In the genomic region with DNA sequence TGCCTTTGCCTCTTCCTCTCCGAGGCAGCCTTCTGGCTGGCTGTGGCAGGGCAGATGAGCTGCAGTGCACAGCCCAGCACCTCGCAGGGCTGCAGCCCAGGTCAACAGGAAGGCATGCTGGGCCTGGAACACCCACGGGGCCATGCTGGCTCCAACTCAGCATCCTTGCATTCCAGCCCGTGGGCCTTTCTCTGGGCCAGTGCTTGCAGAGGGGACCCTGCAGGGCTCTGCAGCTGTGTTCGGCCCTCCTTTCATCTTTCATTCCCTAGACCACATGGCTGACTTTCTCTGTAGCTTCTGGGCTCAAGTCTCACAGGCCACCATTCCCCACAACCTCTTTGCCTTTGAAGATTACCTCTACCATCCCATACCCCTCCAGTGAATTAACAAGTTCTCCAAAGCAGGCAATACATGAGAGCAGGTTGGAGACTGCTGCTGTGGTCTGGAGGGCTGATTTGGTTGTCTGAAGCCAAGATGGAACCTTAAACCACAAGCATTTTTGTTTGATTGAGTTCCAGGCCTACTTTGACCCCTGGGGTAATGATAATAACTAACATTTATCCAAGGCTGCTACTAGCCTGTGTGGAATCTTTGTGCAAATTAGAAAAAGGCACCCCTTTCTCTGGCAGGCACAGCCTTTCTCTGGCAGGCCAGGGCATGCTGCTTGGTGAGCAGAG, we compare ENCODE assay signal across 23 cellular contexts. TPM values are rescaled to one million over a fixed set of nuclear protein-coding genes. Genes with fewer than 3 reads are reported as not detected.
DNase-seq lines count a peak whose midpoint lies in the region; ATAC-seq, FAIRE-seq and TF ChIP-seq lines count a peak whose summit lies in the region.
"Had no signal": no experiment of that assay in that cellular context is flagged by ENCODE, and none has a peak within 500 bp of the region (broad histone marks: within the 10 kb centered on the region; RNA-seq: fewer than 3 reads in every experiment).

No MANE protein-coding gene starts in this region.

- no peak overlapping the region for H2BK5ac ChIP-seq in IMR-90 (ENCODE audit: low read depth, low read length, poor library complexity, severe bottlenecking)

- no peak overlapping the region for H2BK120ac ChIP-seq in IMR-90 (ENCODE audit: low read depth, low read length)

- peaks cover 8% of the 10 kb centered on the region; the same call in 2 of the 3 replicates for H3K79me2 ChIP-seq in K562 (ENCODE audit: control insufficient read depth, insufficient read depth, low read length)

- no peak for FAIRE-seq in K562 (lab: Jason Lieb, UNC)
- FAIRE-seq: A204.1, GM12878, GM18507 had no signal

- H2BK15ac ChIP-seq in IMR-90 (ENCODE audit: low read depth, low read length), result no peak overlapping the region

- H3K4ac ChIP-seq in IMR-90 (ENCODE audit: low read depth, low read length), result no peak overlapping the region

- no peak overlapping the region for H3K4me2 ChIP-seq in IMR-90 (ENCODE audit: low read depth, low read length)
- H3K4me2 ChIP-seq in K562 (ENCODE audit: insufficient read depth, low read length), result no peak overlapping the region
- H3K4me2 ChIP-seq: BLaER1 treated with 17β-estradiol and CSF1 and Interleukin-3, amounts not matched to agents 10 nM and 100 nM; SK-N-SH had no signal

- H3K4me3 Mint-ChIP-seq in CD4-positive, alpha-beta memory T cell, result no peak overlapping the region
- no peak overlapping the region for H3K4me3 Mint-ChIP-seq in CD8-positive, alpha-beta T cell

- WGBS in IMR-90 (ENCODE audit: extremely low coverage in 2 of 2, insufficient read length in 1 of 2), 2 experiments, result no CpG with 5 or more reads among the region's 5 CpGs
- 65% methylated on average over 3 of the region's 5 CpGs for WGBS in K562 (ENCODE audit: insufficient coverage, low coverage, missing lambda C conversion rate)

- H2AFZ ChIP-seq in IMR-90 (replicated peaks; ENCODE audit: low read length, poor library complexity) (no peak overlapping the region), K562 (ENCODE audit: low read depth, low read length) (no peak overlapping the region)

- H3K27ac ChIP-seq in IMR-90 (ENCODE audit: insufficient read depth, low read length) (no peak overlapping the region), K562 (ENCODE audit: extremely low read depth, low read depth, low read length) (no peak overlapping the region)
- H3K27ac ChIP-seq in CD4-positive, alpha-beta memory T cell (ENCODE audit: low read depth, low read length), result no peak overlapping the region
- H3K27ac ChIP-seq in CD8-positive, alpha-beta T cell (ENCODE audit: low read depth, low read length), result no peak overlapping the region
- H3K27ac ChIP-seq: BLaER1 treated with 17β-estradiol and CSF1 and Interleukin-3, amounts not matched to agents 10 nM and 100 nM had no signal

- no peak overlapping the region for H4K91ac ChIP-seq in IMR-90 (ENCODE audit: insufficient read depth, low read depth, low read length)

- POLR2A ChIA-PET in IMR-90 (lab: Charles Lee; ENCODE audit: unreplicated experiment), result no interaction called here
- POLR2A ChIA-PET in K562 (lab: Yijun Ruan, JAX), result interaction anchor here (0.6 to 1.1 kb wide), 5 partner anchors 15 to 182 kb away, joined by 3 to 5 read pairs (median 3); no protein-coding TSS in a partner anchor
- POLR2A ChIA-PET in CD4-positive, alpha-beta memory T cell (lab: Charles Lee; ENCODE audit: partially characterized antibody), result no interaction called here
- POLR2A ChIA-PET in CD8-positive, alpha-beta T cell (lab: Charles Lee), result no interaction called here

- H3K9ac ChIP-seq in IMR-90 (ENCODE audit: low read depth, low read length), result no peak overlapping the region
- H3K9ac ChIP-seq in K562 (ENCODE audit: insufficient read depth in 1 of 2, low read depth in 2 of 2, low read length in 2 of 2), result peak overlapping the region in 1 of 2 experiments; percentile 17; a peak in 2 of 4 replicates
- H3K9ac ChIP-seq: BLaER1 treated with 17β-estradiol and CSF1 and Interleukin-3, amounts not matched to agents 10 nM and 100 nM; SK-N-SH had no signal

- peak; percentile 53 for DNase-seq in AG08396 (ENCODE audit: low spot score)
- DNase-seq in IMR-90, result peak; percentile 42
- no peak for DNase-seq in K562 (ENCODE audit: extremely low read depth in 1 of 4, low spot score in 3 of 4)
- DNase-seq in iris pigment epithelial cell (ENCODE audit: low read depth), result peak; percentile 42
- no peak for DNase-seq in CD4-positive, alpha-beta memory T cell
- no peak for DNase-seq in CD8-positive, alpha-beta T cell
- no peak for DNase-seq in RKO (ENCODE audit: low spot score)
- DNase-seq: DND-41, GDM1, NCI-H1436, NCI-H2029, NCI-H2171 treated with DMSO at 0.1 percent for 48 hours, NCI-H82, PC-3, SK-N-SH had no signal

- H3K4me1 ChIP-seq in IMR-90 (ENCODE audit: control insufficient read depth, insufficient read depth, low read length) (peaks cover 27% of the 10 kb centered on the region), K562 (replicated peaks in 1 of 2; ENCODE audit: control insufficient read depth in 2 of 2, insufficient read depth in 2 of 2, low read length in 2 of 2) (peaks cover 30 to 53% of the 10 kb centered on the region in 2 experiments)
- no peaks in the 10 kb centered on the region for H3K4me1 ChIP-seq in CD4-positive, alpha-beta memory T cell (ENCODE audit: insufficient read depth, low read length)
- H3K4me1 ChIP-seq in CD8-positive, alpha-beta T cell (ENCODE audit: insufficient read depth, low read length), result no peaks in the 10 kb centered on the region

- H3K9me1 ChIP-seq in IMR-90 (ENCODE audit: insufficient read depth, low read length) (peaks cover 16% of the 10 kb centered on the region), K562 (ENCODE audit: control insufficient read depth, insufficient read depth, low read length) (peaks cover 6% of the 10 kb centered on the region)

- H3K4me3 ChIP-seq in IMR-90 (ENCODE audit: insufficient read depth, low read depth, low read length) (no peak overlapping the region), K562 (no peak overlapping the region)
- no peak overlapping the region for H3K4me3 ChIP-seq in CD4-positive, alpha-beta memory T cell (ENCODE audit: low read length in 2 of 2)
- H3K4me3 ChIP-seq in CD8-positive, alpha-beta T cell (ENCODE audit: low read depth, low read length), result no peak overlapping the region
- H3K4me3 ChIP-seq: BLaER1 treated with 17β-estradiol and CSF1 and Interleukin-3, amounts not matched to agents 10 nM and 100 nM; GM12878 had no signal

- no peaks in the 10 kb centered on the region for H3K27me3 ChIP-seq in IMR-90 (ENCODE audit: control insufficient read depth, insufficient read depth, low read length)
- no peaks in the 10 kb centered on the region for H3K27me3 ChIP-seq in K562 (ENCODE audit: control insufficient read depth in 2 of 2, insufficient read depth in 2 of 2, low read length in 2 of 2)
- H3K27me3 ChIP-seq in CD4-positive, alpha-beta memory T cell (ENCODE audit: insufficient read depth, low read length), result no peaks in the 10 kb centered on the region
- no peaks in the 10 kb centered on the region for H3K27me3 ChIP-seq in CD8-positive, alpha-beta T cell (ENCODE audit: insufficient read depth, low read length)

- no peak overlapping the region for H2AK5ac ChIP-seq in IMR-90 (ENCODE audit: low read depth, low read length)

- peak overlapping the region in 1 of 7 donors; percentile 35 for H3K27ac Mint-ChIP-seq in CD4-positive, alpha-beta memory T cell
- no peak overlapping the region for H3K27ac Mint-ChIP-seq in CD8-positive, alpha-beta T cell

- in situ Hi-C loops in IMR-90 (cut with MboI; ENCODE audit: low sequenced_read_pairs), result no loop called here
- in situ Hi-C loops in K562 (cut with MboI), result no loop called here

- H3K4me1 Mint-ChIP-seq in CD4-positive, alpha-beta memory T cell, result peaks cover 1 to 16% (median 3%) of the 10 kb centered on the region in 4 donors
- no peaks in the 10 kb centered on the region for H3K4me1 Mint-ChIP-seq in CD8-positive, alpha-beta T cell (ENCODE audit: low read depth)

- peaks cover 10% of the 10 kb centered on the region; the same call in 1 of the 2 replicates for H4K20me1 ChIP-seq in IMR-90 (ENCODE audit: insufficient read depth, low read length)
- no peaks in the 10 kb centered on the region for H4K20me1 ChIP-seq in K562 (replicated peaks; ENCODE audit: control insufficient read depth, insufficient read depth, low read length)

- peak; percentile 13 for ATAC-seq in IMR-90 (ENCODE audit: low read depth)
- no peak for ATAC-seq in K562
- no peak for ATAC-seq in GM18498 (IDR thresholded peaks at IDR 0.05; ENCODE audit: unreplicated experiment)
- ATAC-seq in CD8-positive, alpha-beta T cell, result no peak
- ATAC-seq: GM12878, PC-3 had no signal

- H3K9me3 ChIP-seq in IMR-90 (ENCODE audit: control insufficient read depth, insufficient read depth, low read length) (no peaks in the 10 kb centered on the region), K562 (replicated peaks; ENCODE audit: control insufficient read depth, insufficient read depth, low read depth, low read length) (no peaks in the 10 kb centered on the region)
- H3K9me3 ChIP-seq in CD4-positive, alpha-beta memory T cell (ENCODE audit: control insufficient read depth in 1 of 2, low read length in 2 of 2), result no peaks in the 10 kb centered on the region
- H3K9me3 ChIP-seq in CD8-positive, alpha-beta T cell (ENCODE audit: low read length), result no peaks in the 10 kb centered on the region
- H3K9me3 ChIP-seq: BLaER1 treated with 17β-estradiol and CSF1 and Interleukin-3, amounts not matched to agents 10 nM and 100 nM; SK-N-SH had no signal

- CTCF ChIA-PET in IMR-90 (lab: Yijun Ruan, JAX), result no interaction called here
- CTCF ChIA-PET in K562 (lab: Yijun Ruan, JAX; ENCODE audit: low intra/inter-chr PET ratio), result no interaction called here
- CTCF ChIA-PET in CD4-positive, alpha-beta memory T cell (lab: Charles Lee; ENCODE audit: partially characterized antibody), result no interaction called here
- CTCF ChIA-PET in CD8-positive, alpha-beta T cell (lab: Charles Lee), result interaction anchor here (3.1 kb wide), 1 partner anchor 11 kb away, joined by 10 read pairs; no protein-coding TSS in a partner anchor

- H3K36me3 ChIP-seq in IMR-90 (ENCODE audit: control insufficient read depth, insufficient read depth, low read length), result peaks cover 24% of the 10 kb centered on the region
- peaks cover 33% of the 10 kb centered on the region; the same call in 2 of the 3 replicates for H3K36me3 ChIP-seq in K562 (ENCODE audit: control insufficient read depth, insufficient read depth, low read length)
- H3K36me3 ChIP-seq in CD4-positive, alpha-beta memory T cell (ENCODE audit: insufficient read depth, low read length), result peaks cover 3% of the 10 kb centered on the region
- peaks cover 3% of the 10 kb centered on the region for H3K36me3 ChIP-seq in CD8-positive, alpha-beta T cell (ENCODE audit: insufficient read depth, low read length)

- peaks cover 13 to 45% of the 10 kb centered on the region in 2 experiments; a peak in 3 of 4 replicates for H3K79me1 ChIP-seq in IMR-90 (ENCODE audit: low read depth in 1 of 2, low read length in 2 of 2)

- TF ChIP-seq RAD21 in IMR-90 (IDR thresholded peaks at IDR 0.05; ENCODE audit: low read length) (no peak), K562 (CRISPR knock-in tag; conservative IDR thresholded peaks at IDR 0.05 in 1 of 2, IDR thresholded peaks at IDR 0.05 in 1 of 2) (no peak)

- H2BK20ac ChIP-seq in IMR-90 (ENCODE audit: low read depth, low read length), result no peak overlapping the region

- no peak overlapping the region for H4K8ac ChIP-seq in IMR-90 (ENCODE audit: low read depth in 2 of 2, low read length in 2 of 2)

- TF ChIP-seq POLR2A in IMR-90 (IDR thresholded peaks at IDR 0.05; ENCODE audit: low read depth, low read length) (no peak), K562 (conservative IDR thresholded peaks at IDR 0.05) (no peak)

- no peaks in the 10 kb centered on the region for H3K9me3 Mint-ChIP-seq in CD4-positive, alpha-beta memory T cell
- H3K9me3 Mint-ChIP-seq in CD8-positive, alpha-beta T cell, result no peaks in the 10 kb centered on the region
- H3K9me3 Mint-ChIP-seq: IgD-negative memory B cell had no signal

- no peak overlapping the region for H2AK9ac ChIP-seq in IMR-90 (replicated peaks; ENCODE audit: low read depth, low read length, poor library complexity)

- no peak overlapping the region for H3K56ac ChIP-seq in IMR-90 (ENCODE audit: extremely low read depth, insufficient read depth, low read length)

- TF ChIP-seq CTCF in IMR-90 (conservative IDR thresholded peaks at IDR 0.05; ENCODE audit: low read depth, low read length) (no peak), K562 (IDR thresholded peaks at IDR 0.05 in 2 of 3, conservative IDR thresholded peaks at IDR 0.05 in 1 of 3; ENCODE audit: insufficient read depth in 2 of 3, low read depth in 1 of 3, low read length in 3 of 3) (no peak)
- TF ChIP-seq CTCF in CD8-positive, alpha-beta T cell (IDR thresholded peaks at IDR 0.05), result no peak

- dilution Hi-C loops in IMR-90 (cut with HindIII; ENCODE audit: low sequenced_read_pairs, unreplicated experiment), result no loop called here

- H3K14ac ChIP-seq in IMR-90 (replicated peaks; ENCODE audit: low read depth, low read length), result no peak overlapping the region

- no peak overlapping the region for H3K18ac ChIP-seq in IMR-90 (ENCODE audit: low read depth, low read length)

- H3K36me3 Mint-ChIP-seq in CD4-positive, alpha-beta memory T cell, result peaks cover 4 to 13% of the 10 kb centered on the region in 2 donors
- peaks cover 26% of the 10 kb centered on the region for H3K36me3 Mint-ChIP-seq in CD8-positive, alpha-beta T cell

- intact Hi-C loops in IMR-90 (cut with micrococcal nuclease) (loop anchor here (10.0 kb wide), 1 partner anchor 1431 kb away; no protein-coding TSS in a partner anchor), K562 (cut with micrococcal nuclease) (no loop called here)
- intact Hi-C loops in CD4-positive, alpha-beta memory T cell (cut with micrococcal nuclease), result no loop called here
- intact Hi-C loops in CD8-positive, alpha-beta T cell (cut with DNase I, micrococcal nuclease), result no loop called here

- no peak for TF ChIP-seq EP300 in K562 (IDR thresholded peaks at IDR 0.05; ENCODE audit: low read length)

- H3K23ac ChIP-seq in IMR-90 (ENCODE audit: low read depth, low read length), result no peak overlapping the region

- BruUV-seq in IMR-90 (replicated peaks; lab: Mats Ljungman, UMichigan), result no TSS peak
- BruUV-seq in K562 (replicated peaks; lab: Mats Ljungman, UMichigan), result no TSS peak

- H3K27me3 Mint-ChIP-seq in CD4-positive, alpha-beta memory T cell, result no peaks in the 10 kb centered on the region
- no peaks in the 10 kb centered on the region for H3K27me3 Mint-ChIP-seq in CD8-positive, alpha-beta T cell (ENCODE audit: low read depth)
- H3K27me3 Mint-ChIP-seq: IgD-negative memory B cell had no signal

- H4K5ac ChIP-seq in IMR-90 (ENCODE audit: low read depth, low read length), result no peak overlapping the region

RNA-seq across cellular contexts. Expression of a gene that starts 5.9 kb away (rescaled TPM):
- total RNA-seq in IMR-90 (2012; rRNA removed) (9.7 and 10.8 TPM in 2 replicates), K562 (2014; rRNA removed) (11.1 and 12.9 TPM in 2 replicates), K562 (2014; rRNA removed; fragmentation: Illumina TruSeq; extraction: Trizol) (2.8 and 3.6 TPM in 2 replicates), K562 (2015; rRNA removed; fragmentation: Illumina TruSeq; extraction: Trizol) (4.3 and 5.3 TPM in 2 replicates), K562 (2021) (8.9 and 9.1 TPM in 2 replicates)
- polyA plus RNA-seq in IMR-90 (2012; rRNA removed) (16.5 and 19.5 TPM in 2 replicates), K562 (2011; rRNA removed) (11.0 and 11.7 TPM in 2 replicates), K562 (2014; fragmentation: Illumina TruSeq; extraction: Trizol) (3.8 and 5.1 TPM in 2 replicates), K562 (2014; fragmentation: Nextera tagmentation; extraction: Ambion mirVana) (1 to 10 TPM in 1 of 2 experiments, under 1 TPM in 1; 0.48 to 1.4 TPM), K562 (2014; rRNA removed) (9.4 and 9.8 TPM in 2 replicates)
- 28.8 and 38.6 TPM in 2 replicates for polyA plus RNA-seq in IMR-90 (2012; cell fraction: cytosol; rRNA removed)
- 32.2 and 40.8 TPM in 2 replicates for polyA plus RNA-seq in IMR-90 (2012; cell fraction: nucleus; rRNA removed; ENCODE audit: low replicate concordance)
- total RNA-seq in K562 (2011; cell fraction: chromatin; rRNA removed; ENCODE audit: low replicate concordance), result 29.4 and 66.9 TPM in 2 replicates
- 33.2 and 33.8 TPM in 2 replicates for total RNA-seq in K562 (2011; cell fraction: nucleolus; rRNA removed)
- 38.1 and 45.6 TPM in 2 replicates for total RNA-seq in K562 (2011; cell fraction: nucleoplasm; rRNA removed)
- polyA plus RNA-seq in K562 (2011; cell fraction: cytosol; rRNA removed), result 16.4 and 28.8 TPM in 2 replicates
- polyA plus RNA-seq in K562 (2011; cell fraction: nucleus; rRNA removed), result 22.8 and 31.3 TPM in 2 replicates
- polyA plus RNA-seq in K562 (2012), result 7.3 and 11.6 TPM in 2 replicates
- 5.0 and 9.2 TPM in 2 replicates for polyA minus RNA-seq in K562 (2011; rRNA and poly(A)+ RNA removed)
- polyA minus RNA-seq in K562 (2011; cell fraction: cytosol; rRNA and poly(A)+ RNA removed), result 5.5 and 12.1 TPM in 2 replicates
- 5.3 and 8.0 TPM in 2 replicates for polyA minus RNA-seq in K562 (2011; cell fraction: nucleus; rRNA and poly(A)+ RNA removed)
- 1 to 10 TPM; 9.0 to 10.0 TPM for total RNA-seq in CD4-positive, alpha-beta memory T cell
- polyA plus RNA-seq in CD4-positive, alpha-beta memory T cell, result 1 to 10 TPM; 1.1 to 1.6 TPM
- 10 to 100 TPM in 1 of 2 experiments, 1 to 10 TPM in 1; 9.8 to 11.1 TPM for total RNA-seq in CD8-positive, alpha-beta T cell

RNA-seq across cellular contexts. Expression of a gene that starts 18.1 kb away (rescaled TPM):
- total RNA-seq in IMR-90 (2012; rRNA removed) (1.9 and 2.9 TPM in 2 replicates), K562 (2014; rRNA removed) (8.9 and 12.9 TPM in 2 replicates), K562 (2014; rRNA removed; fragmentation: Illumina TruSeq; extraction: Trizol) (4.1 and 5.2 TPM in 2 replicates), K562 (2015; rRNA removed; fragmentation: Illumina TruSeq; extraction: Trizol) (6.9 TPM in 2 replicates), K562 (2021) (13.5 and 14.0 TPM in 2 replicates)
- polyA plus RNA-seq in IMR-90 (2012; rRNA removed) (5.7 and 5.8 TPM in 2 replicates), K562 (2011; rRNA removed) (5.7 and 10.9 TPM in 2 replicates), K562 (2014; fragmentation: Illumina TruSeq; extraction: Trizol) (9.4 and 10.2 TPM in 2 replicates), K562 (2014; fragmentation: Nextera tagmentation; extraction: Ambion mirVana) (under 1 TPM; 0.10 to 0.39 TPM), K562 (2014; rRNA removed) (12.8 and 14.4 TPM in 2 replicates)
- polyA plus RNA-seq in IMR-90 (2012; cell fraction: cytosol; rRNA removed), result 2.4 and 3.5 TPM in 2 replicates
- 20.0 and 46.7 TPM in 2 replicates for polyA plus RNA-seq in IMR-90 (2012; cell fraction: nucleus; rRNA removed; ENCODE audit: low replicate concordance)
- 48.8 and 135 TPM in 2 replicates for total RNA-seq in K562 (2011; cell fraction: chromatin; rRNA removed; ENCODE audit: low replicate concordance)
- 68.7 and 80.4 TPM in 2 replicates for total RNA-seq in K562 (2011; cell fraction: nucleolus; rRNA removed)
- 60.3 and 66.2 TPM in 2 replicates for total RNA-seq in K562 (2011; cell fraction: nucleoplasm; rRNA removed)
- 5.9 and 9.1 TPM in 2 replicates for polyA plus RNA-seq in K562 (2011; cell fraction: cytosol; rRNA removed)
- polyA plus RNA-seq in K562 (2011; cell fraction: nucleus; rRNA removed), result 58.7 and 74.2 TPM in 2 replicates
- 9.7 and 11.6 TPM in 2 replicates for polyA plus RNA-seq in K562 (2012)
- 7.4 and 9.0 TPM in 2 replicates for polyA minus RNA-seq in K562 (2011; rRNA and poly(A)+ RNA removed)
- 6.6 and 7.6 TPM in 2 replicates for polyA minus RNA-seq in K562 (2011; cell fraction: cytosol; rRNA and poly(A)+ RNA removed)
- 30.6 and 37.0 TPM in 2 replicates for polyA minus RNA-seq in K562 (2011; cell fraction: nucleus; rRNA and poly(A)+ RNA removed)
- 1 to 10 TPM; 3.8 to 5.4 TPM for total RNA-seq in CD4-positive, alpha-beta memory T cell
- polyA plus RNA-seq in CD4-positive, alpha-beta memory T cell, result under 1 TPM; 0.24 to 0.29 TPM
- total RNA-seq in CD8-positive, alpha-beta T cell, result 1 to 10 TPM; 2.7 to 3.9 TPM

RNA-seq across cellular contexts. Expression of a gene that starts 18.2 kb away (rescaled TPM):
- 47.7 and 132 TPM in 2 replicates for total RNA-seq in IMR-90 (2012; rRNA removed)
- polyA plus RNA-seq in IMR-90 (2012; rRNA removed), result 103 and 130 TPM in 2 replicates
- 60.8 and 128 TPM in 2 replicates for polyA plus RNA-seq in IMR-90 (2012; cell fraction: cytosol; rRNA removed)
- polyA plus RNA-seq in IMR-90 (2012; cell fraction: nucleus; rRNA removed; ENCODE audit: low replicate concordance), result 131 and 372 TPM in 2 replicates
- 300 and 317 TPM in 2 replicates for total RNA-seq in K562 (2011; cell fraction: chromatin; rRNA removed; ENCODE audit: low replicate concordance)
- total RNA-seq in K562 (2011; cell fraction: nucleolus; rRNA removed), result 170 and 180 TPM in 2 replicates
- total RNA-seq in K562 (2011; cell fraction: nucleoplasm; rRNA removed), result 229 and 244 TPM in 2 replicates
- 128 and 149 TPM in 2 replicates for total RNA-seq in K562 (2014; rRNA removed)
- total RNA-seq in K562 (2014; rRNA removed; fragmentation: Illumina TruSeq; extraction: Trizol), result 160 and 175 TPM in 2 replicates
- total RNA-seq in K562 (2015; rRNA removed; fragmentation: Illumina TruSeq; extraction: Trizol), result 145 and 147 TPM in 2 replicates
- total RNA-seq in K562 (2021), result 134 and 135 TPM in 2 replicates
- polyA plus RNA-seq in K562 (2011; rRNA removed), result 289 and 319 TPM in 2 replicates
- polyA plus RNA-seq in K562 (2011; cell fraction: cytosol; rRNA removed), result 191 and 459 TPM in 2 replicates
- 324 and 334 TPM in 2 replicates for polyA plus RNA-seq in K562 (2011; cell fraction: nucleus; rRNA removed)
- polyA plus RNA-seq in K562 (2012), result 100 and 156 TPM in 2 replicates
- polyA plus RNA-seq in K562 (2014; fragmentation: Illumina TruSeq; extraction: Trizol), result 220 and 222 TPM in 2 replicates
- polyA plus RNA-seq in K562 (2014; fragmentation: Nextera tagmentation; extraction: Ambion mirVana), result 100 to 1,000 TPM; 502 to 512 TPM
- 245 and 256 TPM in 2 replicates for polyA plus RNA-seq in K562 (2014; rRNA removed)
- 167 and 184 TPM in 2 replicates for polyA minus RNA-seq in K562 (2011; rRNA and poly(A)+ RNA removed)
- 56.9 and 60.7 TPM in 2 replicates for polyA minus RNA-seq in K562 (2011; cell fraction: cytosol; rRNA and poly(A)+ RNA removed)
- polyA minus RNA-seq in K562 (2011; cell fraction: nucleus; rRNA and poly(A)+ RNA removed), result 51.2 and 86.4 TPM in 2 replicates
- total RNA-seq in CD4-positive, alpha-beta memory T cell, result 10 to 100 TPM; 61.3 to 66.1 TPM
- 10 to 100 TPM; 56.6 to 58.8 TPM for polyA plus RNA-seq in CD4-positive, alpha-beta memory T cell
- 10 to 100 TPM; 15.6 to 18.4 TPM for total RNA-seq in CD8-positive, alpha-beta T cell

RNA-seq across cellular contexts. Expression of a gene that starts 28.9 kb away (rescaled TPM):
- total RNA-seq in IMR-90 (2012; rRNA removed) (225 TPM in 2 replicates), K562 (2014; rRNA removed) (299 and 324 TPM in 2 replicates), K562 (2014; rRNA removed; fragmentation: Illumina TruSeq; extraction: Trizol) (117 and 129 TPM in 2 replicates), K562 (2015; rRNA removed; fragmentation: Illumina TruSeq; extraction: Trizol) (141 and 154 TPM in 2 replicates), K562 (2021) (493 and 505 TPM in 2 replicates)
- polyA plus RNA-seq in IMR-90 (2012; rRNA removed) (274 and 300 TPM in 2 replicates), K562 (2011; rRNA removed) (155 and 197 TPM in 2 replicates), K562 (2014; fragmentation: Illumina TruSeq; extraction: Trizol) (343 and 378 TPM in 2 replicates), K562 (2014; fragmentation: Nextera tagmentation; extraction: Ambion mirVana) (1 to 10 TPM; 4.6 to 6.5 TPM), K562 (2014; rRNA removed) (216 and 241 TPM in 2 replicates)
- 216 and 229 TPM in 2 replicates for polyA plus RNA-seq in IMR-90 (2012; cell fraction: cytosol; rRNA removed)
- polyA plus RNA-seq in IMR-90 (2012; cell fraction: nucleus; rRNA removed; ENCODE audit: low replicate concordance), result 361 and 453 TPM in 2 replicates
- 281 and 575 TPM in 2 replicates for total RNA-seq in K562 (2011; cell fraction: chromatin; rRNA removed; ENCODE audit: low replicate concordance)
- 207 and 253 TPM in 2 replicates for total RNA-seq in K562 (2011; cell fraction: nucleolus; rRNA removed)
- 202 and 220 TPM in 2 replicates for total RNA-seq in K562 (2011; cell fraction: nucleoplasm; rRNA removed)
- polyA plus RNA-seq in K562 (2011; cell fraction: cytosol; rRNA removed), result 158 and 307 TPM in 2 replicates
- polyA plus RNA-seq in K562 (2011; cell fraction: nucleus; rRNA removed), result 252 and 363 TPM in 2 replicates
- 182 and 302 TPM in 2 replicates for polyA plus RNA-seq in K562 (2012)
- polyA minus RNA-seq in K562 (2011; rRNA and poly(A)+ RNA removed), result 200 and 276 TPM in 2 replicates
- polyA minus RNA-seq in K562 (2011; cell fraction: cytosol; rRNA and poly(A)+ RNA removed), result 226 and 260 TPM in 2 replicates
- 82.8 and 104 TPM in 2 replicates for polyA minus RNA-seq in K562 (2011; cell fraction: nucleus; rRNA and poly(A)+ RNA removed)
- total RNA-seq in CD4-positive, alpha-beta memory T cell, result 100 to 1,000 TPM; 236 to 246 TPM
- 10 to 100 TPM in 1 of 2 donors, 1 to 10 TPM in 1; 3.6 to 51.1 TPM for polyA plus RNA-seq in CD4-positive, alpha-beta memory T cell
- 100 to 1,000 TPM; 220 to 235 TPM for total RNA-seq in CD8-positive, alpha-beta T cell

RNA-seq across cellular contexts. Expression of a gene that starts 34.7 kb away (rescaled TPM):
- not detected in 2 replicates for total RNA-seq in IMR-90 (2012; rRNA removed)
- polyA plus RNA-seq in IMR-90 (2012; rRNA removed), result not detected in 2 replicates
- polyA plus RNA-seq in IMR-90 (2012; cell fraction: cytosol; rRNA removed), result not detected in 2 replicates
- 0.08 TPM in 1 of 2 replicates, not detected in the other for polyA plus RNA-seq in IMR-90 (2012; cell fraction: nucleus; rRNA removed; ENCODE audit: low replicate concordance)
- 1.6 and 3.6 TPM in 2 replicates for total RNA-seq in K562 (2011; cell fraction: chromatin; rRNA removed; ENCODE audit: low replicate concordance)
- 1.3 and 3.7 TPM in 2 replicates for total RNA-seq in K562 (2011; cell fraction: nucleolus; rRNA removed)
- total RNA-seq in K562 (2011; cell fraction: nucleoplasm; rRNA removed), result 2.0 and 2.9 TPM in 2 replicates
- total RNA-seq in K562 (2014; rRNA removed), result 0.24 TPM in 1 of 2 replicates, not detected in the other
- 0.36 TPM in 1 of 2 replicates, not detected in the other for total RNA-seq in K562 (2014; rRNA removed; fragmentation: Illumina TruSeq; extraction: Trizol)
- total RNA-seq in K562 (2015; rRNA removed; fragmentation: Illumina TruSeq; extraction: Trizol), result 0.11 and 0.22 TPM in 2 replicates
- 0.40 and 0.62 TPM in 2 replicates for total RNA-seq in K562 (2021)
- polyA plus RNA-seq in K562 (2011; rRNA removed), result 0.18 and 0.56 TPM in 2 replicates
- polyA plus RNA-seq in K562 (2011; cell fraction: cytosol; rRNA removed), result 0.29 and 2.3 TPM in 2 replicates
- 0.46 and 2.7 TPM in 2 replicates for polyA plus RNA-seq in K562 (2011; cell fraction: nucleus; rRNA removed)
- 0.60 and 0.68 TPM in 2 replicates for polyA plus RNA-seq in K562 (2012)
- polyA plus RNA-seq in K562 (2014; fragmentation: Illumina TruSeq; extraction: Trizol), result 0.64 and 1.1 TPM in 2 replicates
- polyA plus RNA-seq in K562 (2014; fragmentation: Nextera tagmentation; extraction: Ambion mirVana), result under 1 TPM; 0.11 to 0.28 TPM
- polyA plus RNA-seq in K562 (2014; rRNA removed), result 0.34 and 0.50 TPM in 2 replicates
- 0.12 and 0.39 TPM in 2 replicates for polyA minus RNA-seq in K562 (2011; rRNA and poly(A)+ RNA removed)
- polyA minus RNA-seq in K562 (2011; cell fraction: cytosol; rRNA and poly(A)+ RNA removed), result 1.1 TPM in 1 of 2 replicates, not detected in the other
- polyA minus RNA-seq in K562 (2011; cell fraction: nucleus; rRNA and poly(A)+ RNA removed), result 0.33 and 1.8 TPM in 2 replicates
- not detected for total RNA-seq in CD4-positive, alpha-beta memory T cell
- not detected for polyA plus RNA-seq in CD4-positive, alpha-beta memory T cell
- not detected for total RNA-seq in CD8-positive, alpha-beta T cell
- total RNA-seq: GM12878, LHCN-M2, NCI-H460, PC-3 had no signal
- polyA plus RNA-seq: GM12878 had no signal

Comparison
In these comparisons a context has a peak if more than half of its experiments do, and no peak if none do; other contexts are left out.
1. DNase-seq: peak in AG08396 (single experiment), IMR-90 (single experiment) and iris pigment epithelial cell (single experiment); none in K562 (0 of 4), CD4-positive, alpha-beta memory T cell (0 of 5), CD8-positive, alpha-beta T cell (0 of 7) and RKO (single experiment).